Comparison of ENCODE assay signal across 1 cellular context in the genomic region with DNA sequence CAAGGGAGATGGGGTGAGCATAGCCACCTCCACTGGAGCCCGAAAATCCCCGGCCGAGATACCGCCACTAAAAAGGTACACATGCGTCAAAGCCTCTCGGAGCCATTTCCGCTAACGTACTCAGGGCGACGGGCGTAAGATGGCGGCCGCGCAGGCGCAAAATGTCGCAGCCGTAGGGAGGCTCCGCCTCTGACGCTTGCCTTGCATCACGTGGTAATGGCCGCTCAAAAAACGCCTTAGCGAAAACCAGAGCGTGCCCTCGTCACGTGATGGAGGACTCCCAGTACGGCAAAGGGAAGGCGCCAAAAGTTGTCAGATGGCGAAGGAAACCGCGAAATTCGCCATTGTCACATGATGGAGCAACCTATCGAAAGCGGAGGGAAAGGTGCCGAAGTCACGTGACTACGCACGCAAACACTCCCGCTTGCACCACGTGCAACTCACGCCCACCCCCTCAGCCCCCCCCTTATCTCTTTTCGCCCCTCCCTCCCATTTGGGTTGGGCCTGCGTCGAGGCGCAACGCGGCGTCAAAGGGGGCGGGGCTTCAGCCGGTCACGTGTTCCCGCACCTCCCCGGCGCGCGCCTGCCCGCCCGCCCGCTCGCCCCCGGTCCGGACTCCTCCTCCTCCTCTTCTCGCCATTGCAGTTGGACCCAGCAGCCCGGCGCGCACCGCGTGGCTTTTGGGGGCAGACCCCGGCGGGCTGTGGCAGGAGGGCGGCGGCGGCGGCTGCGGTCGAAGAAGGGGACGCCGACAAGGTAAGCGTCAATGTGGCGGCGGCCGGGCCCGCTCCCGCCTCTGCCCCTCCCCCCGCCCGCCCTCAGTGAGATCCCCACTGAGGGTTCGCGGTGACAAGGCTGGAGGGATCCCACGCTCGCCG.
TF ChIP-seq lines count a peak whose summit lies in the region.

A gene (plus strand): TSS at position 615 of the 878 bp plus-strand sequence. CDS start 16,260 bp downstream, outside the sequence.

TF ChIP-seq in K562, 482 proteins besides CTCF, POLR2A, EP300 and RAD21 (continued from another document and continues in another):
- TF ChIP-seq, protein P1, sequence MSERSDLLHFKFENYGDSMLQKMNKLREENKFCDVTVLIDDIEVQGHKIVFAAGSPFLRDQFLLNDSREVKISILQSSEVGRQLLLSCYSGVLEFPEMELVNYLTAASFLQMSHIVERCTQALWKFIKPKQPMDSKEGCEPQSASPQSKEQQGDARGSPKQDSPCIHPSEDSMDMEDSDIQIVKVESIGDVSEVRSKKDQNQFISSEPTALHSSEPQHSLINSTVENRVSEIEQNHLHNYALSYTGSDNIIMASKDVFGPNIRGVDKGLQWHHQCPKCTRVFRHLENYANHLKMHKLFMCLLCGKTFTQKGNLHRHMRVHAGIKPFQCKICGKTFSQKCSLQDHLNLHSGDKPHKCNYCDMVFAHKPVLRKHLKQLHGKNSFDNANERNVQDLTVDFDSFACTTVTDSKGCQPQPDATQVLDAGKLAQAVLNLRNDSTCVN (CRISPR knock-in tag; IDR thresholded peaks at IDR 0.05): peak; percentile 59; the same call in 1 of the 2 replicates
- TF ChIP-seq RB1 (IDR thresholded peaks at IDR 0.05; ENCODE audit: low read depth) (peak; percentile 8; the same call in 1 of the 2 replicates), PHF20 (IDR thresholded peaks at IDR 0.05; ENCODE audit: partially characterized antibody) (peak; percentile 76), SP2 (IDR thresholded peaks at IDR 0.05; ENCODE audit: extremely low read depth, low read depth, low read length, poor library complexity, severe bottlenecking) (no peak), ZNF695 (CRISPR knock-in tag; IDR thresholded peaks at IDR 0.05) (no peak), ZNF75A (CRISPR knock-in tag; IDR thresholded peaks at IDR 0.05) (0 out of 2 replicates have a peak, but pooled peaks have one; percentile 50), CEBPB (tag; IDR thresholded peaks at IDR 0.05) (peak; percentile 71), MAFG (tag; conservative IDR thresholded peaks at IDR 0.05) (no peak), POU5F1 (IDR thresholded peaks at IDR 0.05; ENCODE audit: borderline replicate concordance, low read depth, low read length, partially characterized antibody) (peak; percentile 100), MAZ (CRISPR knock-in tag; conservative IDR thresholded peaks at IDR 0.05 in 1 of 2, IDR thresholded peaks at IDR 0.05 in 1 of 2) (peak; percentile 81 to 92), MCM3 (IDR thresholded peaks at IDR 0.05) (no peak), EGR1 (conservative IDR thresholded peaks at IDR 0.05) (peak; percentile 96), PHTF2 (CRISPR knock-in tag; IDR thresholded peaks at IDR 0.05) (no peak), BHLHE40 (IDR thresholded peaks at IDR 0.05; ENCODE audit: low read length) (peak; percentile 97), TCF3 (CRISPR knock-in tag; IDR thresholded peaks at IDR 0.05) (no peak; the same call in 1 of the 2 replicates), ZNF217 (CRISPR knock-in tag; IDR thresholded peaks at IDR 0.05) (no peak), FOXJ3 (CRISPR knock-in tag; IDR thresholded peaks at IDR 0.05) (no peak), HOXB6 (CRISPR knock-in tag; IDR thresholded peaks at IDR 0.05; ENCODE audit: borderline replicate concordance) (no peak), GTF2F1 (IDR thresholded peaks at IDR 0.05; ENCODE audit: low read depth, low read length) (peak; percentile 71; the same call in 1 of the 2 replicates), ELF1 (tag; IDR thresholded peaks at IDR 0.05) (peak; percentile 95), ZBTB8A (IDR thresholded peaks at IDR 0.05; ENCODE audit: partially characterized antibody) (no peak), ZNF274 (IDR thresholded peaks at IDR 0.05; ENCODE audit: borderline replicate concordance, low read depth, low read length) (no peak), BACH1 (tag; IDR thresholded peaks at IDR 0.05) (peak; percentile 73; the same call in 1 of the 2 replicates), SMC3 (conservative IDR thresholded peaks at IDR 0.05; ENCODE audit: insufficient read depth, low read depth, low read length) (no peak), SMAD2 (IDR thresholded peaks at IDR 0.05; ENCODE audit: low read depth, low read length) (no peak)
- TF ChIP-seq, protein P2, sequence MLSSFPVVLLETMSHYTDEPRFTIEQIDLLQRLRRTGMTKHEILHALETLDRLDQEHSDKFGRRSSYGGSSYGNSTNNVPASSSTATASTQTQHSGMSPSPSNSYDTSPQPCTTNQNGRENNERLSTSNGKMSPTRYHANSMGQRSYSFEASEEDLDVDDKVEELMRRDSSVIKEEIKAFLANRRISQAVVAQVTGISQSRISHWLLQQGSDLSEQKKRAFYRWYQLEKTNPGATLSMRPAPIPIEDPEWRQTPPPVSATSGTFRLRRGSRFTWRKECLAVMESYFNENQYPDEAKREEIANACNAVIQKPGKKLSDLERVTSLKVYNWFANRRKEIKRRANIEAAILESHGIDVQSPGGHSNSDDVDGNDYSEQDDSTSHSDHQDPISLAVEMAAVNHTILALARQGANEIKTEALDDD (IDR thresholded peaks at IDR 0.05): no peak
- TF ChIP-seq, protein P3, sequence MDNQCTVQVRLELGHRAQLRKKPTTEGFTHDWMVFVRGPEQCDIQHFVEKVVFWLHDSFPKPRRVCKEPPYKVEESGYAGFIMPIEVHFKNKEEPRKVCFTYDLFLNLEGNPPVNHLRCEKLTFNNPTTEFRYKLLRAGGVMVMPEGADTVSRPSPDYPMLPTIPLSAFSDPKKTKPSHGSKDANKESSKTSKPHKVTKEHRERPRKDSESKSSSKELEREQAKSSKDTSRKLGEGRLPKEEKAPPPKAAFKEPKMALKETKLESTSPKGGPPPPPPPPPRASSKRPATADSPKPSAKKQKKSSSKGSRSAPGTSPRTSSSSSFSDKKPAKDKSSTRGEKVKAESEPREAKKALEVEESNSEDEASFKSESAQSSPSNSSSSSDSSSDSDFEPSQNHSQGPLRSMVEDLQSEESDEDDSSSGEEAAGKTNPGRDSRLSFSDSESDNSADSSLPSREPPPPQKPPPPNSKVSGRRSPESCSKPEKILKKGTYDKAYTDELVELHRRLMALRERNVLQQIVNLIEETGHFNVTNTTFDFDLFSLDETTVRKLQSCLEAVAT (IDR thresholded peaks at IDR 0.05): peak in 1 of 2 experiments; percentile 69; a peak in 2 of 4 replicates
- TF ChIP-seq, protein P4, sequence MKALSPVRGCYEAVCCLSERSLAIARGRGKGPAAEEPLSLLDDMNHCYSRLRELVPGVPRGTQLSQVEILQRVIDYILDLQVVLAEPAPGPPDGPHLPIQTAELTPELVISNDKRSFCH (CRISPR knock-in tag; IDR thresholded peaks at IDR 0.05): no peak
- TF ChIP-seq, protein P4 (tag; IDR thresholded peaks at IDR 0.05): peak; percentile 85; the same call in 1 of the 2 replicates
- TF ChIP-seq, protein P5, sequence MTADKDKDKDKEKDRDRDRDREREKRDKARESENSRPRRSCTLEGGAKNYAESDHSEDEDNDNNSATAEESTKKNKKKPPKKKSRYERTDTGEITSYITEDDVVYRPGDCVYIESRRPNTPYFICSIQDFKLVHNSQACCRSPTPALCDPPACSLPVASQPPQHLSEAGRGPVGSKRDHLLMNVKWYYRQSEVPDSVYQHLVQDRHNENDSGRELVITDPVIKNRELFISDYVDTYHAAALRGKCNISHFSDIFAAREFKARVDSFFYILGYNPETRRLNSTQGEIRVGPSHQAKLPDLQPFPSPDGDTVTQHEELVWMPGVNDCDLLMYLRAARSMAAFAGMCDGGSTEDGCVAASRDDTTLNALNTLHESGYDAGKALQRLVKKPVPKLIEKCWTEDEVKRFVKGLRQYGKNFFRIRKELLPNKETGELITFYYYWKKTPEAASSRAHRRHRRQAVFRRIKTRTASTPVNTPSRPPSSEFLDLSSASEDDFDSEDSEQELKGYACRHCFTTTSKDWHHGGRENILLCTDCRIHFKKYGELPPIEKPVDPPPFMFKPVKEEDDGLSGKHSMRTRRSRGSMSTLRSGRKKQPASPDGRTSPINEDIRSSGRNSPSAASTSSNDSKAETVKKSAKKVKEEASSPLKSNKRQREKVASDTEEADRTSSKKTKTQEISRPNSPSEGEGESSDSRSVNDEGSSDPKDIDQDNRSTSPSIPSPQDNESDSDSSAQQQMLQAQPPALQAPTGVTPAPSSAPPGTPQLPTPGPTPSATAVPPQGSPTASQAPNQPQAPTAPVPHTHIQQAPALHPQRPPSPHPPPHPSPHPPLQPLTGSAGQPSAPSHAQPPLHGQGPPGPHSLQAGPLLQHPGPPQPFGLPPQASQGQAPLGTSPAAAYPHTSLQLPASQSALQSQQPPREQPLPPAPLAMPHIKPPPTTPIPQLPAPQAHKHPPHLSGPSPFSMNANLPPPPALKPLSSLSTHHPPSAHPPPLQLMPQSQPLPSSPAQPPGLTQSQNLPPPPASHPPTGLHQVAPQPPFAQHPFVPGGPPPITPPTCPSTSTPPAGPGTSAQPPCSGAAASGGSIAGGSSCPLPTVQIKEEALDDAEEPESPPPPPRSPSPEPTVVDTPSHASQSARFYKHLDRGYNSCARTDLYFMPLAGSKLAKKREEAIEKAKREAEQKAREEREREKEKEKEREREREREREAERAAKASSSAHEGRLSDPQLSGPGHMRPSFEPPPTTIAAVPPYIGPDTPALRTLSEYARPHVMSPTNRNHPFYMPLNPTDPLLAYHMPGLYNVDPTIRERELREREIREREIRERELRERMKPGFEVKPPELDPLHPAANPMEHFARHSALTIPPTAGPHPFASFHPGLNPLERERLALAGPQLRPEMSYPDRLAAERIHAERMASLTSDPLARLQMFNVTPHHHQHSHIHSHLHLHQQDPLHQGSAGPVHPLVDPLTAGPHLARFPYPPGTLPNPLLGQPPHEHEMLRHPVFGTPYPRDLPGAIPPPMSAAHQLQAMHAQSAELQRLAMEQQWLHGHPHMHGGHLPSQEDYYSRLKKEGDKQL (CRISPR knock-in tag; IDR thresholded peaks at IDR 0.05; ENCODE audit: borderline replicate concordance): no peak
- TF ChIP-seq, protein P6, sequence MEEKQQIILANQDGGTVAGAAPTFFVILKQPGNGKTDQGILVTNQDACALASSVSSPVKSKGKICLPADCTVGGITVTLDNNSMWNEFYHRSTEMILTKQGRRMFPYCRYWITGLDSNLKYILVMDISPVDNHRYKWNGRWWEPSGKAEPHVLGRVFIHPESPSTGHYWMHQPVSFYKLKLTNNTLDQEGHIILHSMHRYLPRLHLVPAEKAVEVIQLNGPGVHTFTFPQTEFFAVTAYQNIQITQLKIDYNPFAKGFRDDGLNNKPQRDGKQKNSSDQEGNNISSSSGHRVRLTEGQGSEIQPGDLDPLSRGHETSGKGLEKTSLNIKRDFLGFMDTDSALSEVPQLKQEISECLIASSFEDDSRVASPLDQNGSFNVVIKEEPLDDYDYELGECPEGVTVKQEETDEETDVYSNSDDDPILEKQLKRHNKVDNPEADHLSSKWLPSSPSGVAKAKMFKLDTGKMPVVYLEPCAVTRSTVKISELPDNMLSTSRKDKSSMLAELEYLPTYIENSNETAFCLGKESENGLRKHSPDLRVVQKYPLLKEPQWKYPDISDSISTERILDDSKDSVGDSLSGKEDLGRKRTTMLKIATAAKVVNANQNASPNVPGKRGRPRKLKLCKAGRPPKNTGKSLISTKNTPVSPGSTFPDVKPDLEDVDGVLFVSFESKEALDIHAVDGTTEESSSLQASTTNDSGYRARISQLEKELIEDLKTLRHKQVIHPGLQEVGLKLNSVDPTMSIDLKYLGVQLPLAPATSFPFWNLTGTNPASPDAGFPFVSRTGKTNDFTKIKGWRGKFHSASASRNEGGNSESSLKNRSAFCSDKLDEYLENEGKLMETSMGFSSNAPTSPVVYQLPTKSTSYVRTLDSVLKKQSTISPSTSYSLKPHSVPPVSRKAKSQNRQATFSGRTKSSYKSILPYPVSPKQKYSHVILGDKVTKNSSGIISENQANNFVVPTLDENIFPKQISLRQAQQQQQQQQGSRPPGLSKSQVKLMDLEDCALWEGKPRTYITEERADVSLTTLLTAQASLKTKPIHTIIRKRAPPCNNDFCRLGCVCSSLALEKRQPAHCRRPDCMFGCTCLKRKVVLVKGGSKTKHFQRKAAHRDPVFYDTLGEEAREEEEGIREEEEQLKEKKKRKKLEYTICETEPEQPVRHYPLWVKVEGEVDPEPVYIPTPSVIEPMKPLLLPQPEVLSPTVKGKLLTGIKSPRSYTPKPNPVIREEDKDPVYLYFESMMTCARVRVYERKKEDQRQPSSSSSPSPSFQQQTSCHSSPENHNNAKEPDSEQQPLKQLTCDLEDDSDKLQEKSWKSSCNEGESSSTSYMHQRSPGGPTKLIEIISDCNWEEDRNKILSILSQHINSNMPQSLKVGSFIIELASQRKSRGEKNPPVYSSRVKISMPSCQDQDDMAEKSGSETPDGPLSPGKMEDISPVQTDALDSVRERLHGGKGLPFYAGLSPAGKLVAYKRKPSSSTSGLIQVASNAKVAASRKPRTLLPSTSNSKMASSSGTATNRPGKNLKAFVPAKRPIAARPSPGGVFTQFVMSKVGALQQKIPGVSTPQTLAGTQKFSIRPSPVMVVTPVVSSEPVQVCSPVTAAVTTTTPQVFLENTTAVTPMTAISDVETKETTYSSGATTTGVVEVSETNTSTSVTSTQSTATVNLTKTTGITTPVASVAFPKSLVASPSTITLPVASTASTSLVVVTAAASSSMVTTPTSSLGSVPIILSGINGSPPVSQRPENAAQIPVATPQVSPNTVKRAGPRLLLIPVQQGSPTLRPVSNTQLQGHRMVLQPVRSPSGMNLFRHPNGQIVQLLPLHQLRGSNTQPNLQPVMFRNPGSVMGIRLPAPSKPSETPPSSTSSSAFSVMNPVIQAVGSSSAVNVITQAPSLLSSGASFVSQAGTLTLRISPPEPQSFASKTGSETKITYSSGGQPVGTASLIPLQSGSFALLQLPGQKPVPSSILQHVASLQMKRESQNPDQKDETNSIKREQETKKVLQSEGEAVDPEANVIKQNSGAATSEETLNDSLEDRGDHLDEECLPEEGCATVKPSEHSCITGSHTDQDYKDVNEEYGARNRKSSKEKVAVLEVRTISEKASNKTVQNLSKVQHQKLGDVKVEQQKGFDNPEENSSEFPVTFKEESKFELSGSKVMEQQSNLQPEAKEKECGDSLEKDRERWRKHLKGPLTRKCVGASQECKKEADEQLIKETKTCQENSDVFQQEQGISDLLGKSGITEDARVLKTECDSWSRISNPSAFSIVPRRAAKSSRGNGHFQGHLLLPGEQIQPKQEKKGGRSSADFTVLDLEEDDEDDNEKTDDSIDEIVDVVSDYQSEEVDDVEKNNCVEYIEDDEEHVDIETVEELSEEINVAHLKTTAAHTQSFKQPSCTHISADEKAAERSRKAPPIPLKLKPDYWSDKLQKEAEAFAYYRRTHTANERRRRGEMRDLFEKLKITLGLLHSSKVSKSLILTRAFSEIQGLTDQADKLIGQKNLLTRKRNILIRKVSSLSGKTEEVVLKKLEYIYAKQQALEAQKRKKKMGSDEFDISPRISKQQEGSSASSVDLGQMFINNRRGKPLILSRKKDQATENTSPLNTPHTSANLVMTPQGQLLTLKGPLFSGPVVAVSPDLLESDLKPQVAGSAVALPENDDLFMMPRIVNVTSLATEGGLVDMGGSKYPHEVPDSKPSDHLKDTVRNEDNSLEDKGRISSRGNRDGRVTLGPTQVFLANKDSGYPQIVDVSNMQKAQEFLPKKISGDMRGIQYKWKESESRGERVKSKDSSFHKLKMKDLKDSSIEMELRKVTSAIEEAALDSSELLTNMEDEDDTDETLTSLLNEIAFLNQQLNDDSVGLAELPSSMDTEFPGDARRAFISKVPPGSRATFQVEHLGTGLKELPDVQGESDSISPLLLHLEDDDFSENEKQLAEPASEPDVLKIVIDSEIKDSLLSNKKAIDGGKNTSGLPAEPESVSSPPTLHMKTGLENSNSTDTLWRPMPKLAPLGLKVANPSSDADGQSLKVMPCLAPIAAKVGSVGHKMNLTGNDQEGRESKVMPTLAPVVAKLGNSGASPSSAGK (IDR thresholded peaks at IDR 0.05): peak; percentile 96
